1 cellular context compared by ENCODE assay signal in genomic region chr14:100031506-100032281, GRCh38.
TF ChIP-seq lines count a peak whose summit lies in the region.

No MANE protein-coding gene starts in this region.

TF ChIP-seq in HEK293, 187 proteins besides CTCF, POLR2A, EP300 and RAD21 (continued from another document):
- TF ChIP-seq, protein P1, sequence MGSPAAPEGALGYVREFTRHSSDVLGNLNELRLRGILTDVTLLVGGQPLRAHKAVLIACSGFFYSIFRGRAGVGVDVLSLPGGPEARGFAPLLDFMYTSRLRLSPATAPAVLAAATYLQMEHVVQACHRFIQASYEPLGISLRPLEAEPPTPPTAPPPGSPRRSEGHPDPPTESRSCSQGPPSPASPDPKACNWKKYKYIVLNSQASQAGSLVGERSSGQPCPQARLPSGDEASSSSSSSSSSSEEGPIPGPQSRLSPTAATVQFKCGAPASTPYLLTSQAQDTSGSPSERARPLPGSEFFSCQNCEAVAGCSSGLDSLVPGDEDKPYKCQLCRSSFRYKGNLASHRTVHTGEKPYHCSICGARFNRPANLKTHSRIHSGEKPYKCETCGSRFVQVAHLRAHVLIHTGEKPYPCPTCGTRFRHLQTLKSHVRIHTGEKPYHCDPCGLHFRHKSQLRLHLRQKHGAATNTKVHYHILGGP (tag by site-specific recombination; IDR thresholded peaks at IDR 0.05), result peak; percentile 93
- TF ChIP-seq SALL2 (tag by site-specific recombination; IDR thresholded peaks at IDR 0.05; ENCODE audit: borderline replicate concordance), result no peak
- TF ChIP-seq, protein P2, sequence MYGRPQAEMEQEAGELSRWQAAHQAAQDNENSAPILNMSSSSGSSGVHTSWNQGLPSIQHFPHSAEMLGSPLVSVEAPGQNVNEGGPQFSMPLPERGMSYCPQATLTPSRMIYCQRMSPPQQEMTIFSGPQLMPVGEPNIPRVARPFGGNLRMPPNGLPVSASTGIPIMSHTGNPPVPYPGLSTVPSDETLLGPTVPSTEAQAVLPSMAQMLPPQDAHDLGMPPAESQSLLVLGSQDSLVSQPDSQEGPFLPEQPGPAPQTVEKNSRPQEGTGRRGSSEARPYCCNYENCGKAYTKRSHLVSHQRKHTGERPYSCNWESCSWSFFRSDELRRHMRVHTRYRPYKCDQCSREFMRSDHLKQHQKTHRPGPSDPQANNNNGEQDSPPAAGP (tag by site-specific recombination; IDR thresholded peaks at IDR 0.05), result no peak
- peak; percentile 61; the same call in 1 of the 2 replicates for TF ChIP-seq ZNF629 (tag by site-specific recombination; IDR thresholded peaks at IDR 0.05)
- no peak for TF ChIP-seq KLF1 (tag by site-specific recombination; IDR thresholded peaks at IDR 0.05)
- TF ChIP-seq ZBTB7A (tag by site-specific recombination; IDR thresholded peaks at IDR 0.05; ENCODE audit: low read depth), result no peak
- TF ChIP-seq, protein P3, sequence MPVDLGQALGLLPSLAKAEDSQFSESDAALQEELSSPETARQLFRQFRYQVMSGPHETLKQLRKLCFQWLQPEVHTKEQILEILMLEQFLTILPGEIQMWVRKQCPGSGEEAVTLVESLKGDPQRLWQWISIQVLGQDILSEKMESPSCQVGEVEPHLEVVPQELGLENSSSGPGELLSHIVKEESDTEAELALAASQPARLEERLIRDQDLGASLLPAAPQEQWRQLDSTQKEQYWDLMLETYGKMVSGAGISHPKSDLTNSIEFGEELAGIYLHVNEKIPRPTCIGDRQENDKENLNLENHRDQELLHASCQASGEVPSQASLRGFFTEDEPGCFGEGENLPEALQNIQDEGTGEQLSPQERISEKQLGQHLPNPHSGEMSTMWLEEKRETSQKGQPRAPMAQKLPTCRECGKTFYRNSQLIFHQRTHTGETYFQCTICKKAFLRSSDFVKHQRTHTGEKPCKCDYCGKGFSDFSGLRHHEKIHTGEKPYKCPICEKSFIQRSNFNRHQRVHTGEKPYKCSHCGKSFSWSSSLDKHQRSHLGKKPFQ (tag by site-specific recombination; IDR thresholded peaks at IDR 0.05), result peak; percentile 44; the same call in 1 of the 2 replicates
- peak; percentile 47; the same call in 1 of the 2 replicates for TF ChIP-seq FEZF1 (tag by site-specific recombination; IDR thresholded peaks at IDR 0.05)
- 0 out of 2 replicates have a peak, but pooled peaks have one; percentile 42 for TF ChIP-seq SCRT2 (tag by site-specific recombination; IDR thresholded peaks at IDR 0.05)
- TF ChIP-seq ZFP69B (tag by site-specific recombination; IDR thresholded peaks at IDR 0.05), result no peak
- TF ChIP-seq ZBTB17 (tag by site-specific recombination; IDR thresholded peaks at IDR 0.05), result peak; percentile 70
- TF ChIP-seq PRDM10 (tag by site-specific recombination; IDR thresholded peaks at IDR 0.05), result peak; percentile 57
- peak; percentile 73 for TF ChIP-seq ZBTB44 (tag by site-specific recombination; IDR thresholded peaks at IDR 0.05)
- no peak for TF ChIP-seq ZNF426 (tag by site-specific recombination; IDR thresholded peaks at IDR 0.05)
- peak; percentile 52 for TF ChIP-seq GLIS2 (tag by site-specific recombination; IDR thresholded peaks at IDR 0.05)
- TF ChIP-seq, protein P4, sequence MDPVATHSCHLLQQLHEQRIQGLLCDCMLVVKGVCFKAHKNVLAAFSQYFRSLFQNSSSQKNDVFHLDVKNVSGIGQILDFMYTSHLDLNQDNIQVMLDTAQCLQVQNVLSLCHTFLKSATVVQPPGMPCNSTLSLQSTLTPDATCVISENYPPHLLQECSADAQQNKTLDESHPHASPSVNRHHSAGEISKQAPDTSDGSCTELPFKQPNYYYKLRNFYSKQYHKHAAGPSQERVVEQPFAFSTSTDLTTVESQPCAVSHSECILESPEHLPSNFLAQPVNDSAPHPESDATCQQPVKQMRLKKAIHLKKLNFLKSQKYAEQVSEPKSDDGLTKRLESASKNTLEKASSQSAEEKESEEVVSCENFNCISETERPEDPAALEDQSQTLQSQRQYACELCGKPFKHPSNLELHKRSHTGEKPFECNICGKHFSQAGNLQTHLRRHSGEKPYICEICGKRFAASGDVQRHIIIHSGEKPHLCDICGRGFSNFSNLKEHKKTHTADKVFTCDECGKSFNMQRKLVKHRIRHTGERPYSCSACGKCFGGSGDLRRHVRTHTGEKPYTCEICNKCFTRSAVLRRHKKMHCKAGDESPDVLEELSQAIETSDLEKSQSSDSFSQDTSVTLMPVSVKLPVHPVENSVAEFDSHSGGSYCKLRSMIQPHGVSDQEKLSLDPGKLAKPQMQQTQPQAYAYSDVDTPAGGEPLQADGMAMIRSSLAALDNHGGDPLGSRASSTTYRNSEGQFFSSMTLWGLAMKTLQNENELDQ (tag by site-specific recombination; IDR thresholded peaks at IDR 0.05; ENCODE audit: low read depth), result no peak
- no peak for TF ChIP-seq ZNF521 (tag by site-specific recombination; IDR thresholded peaks at IDR 0.05)
- peak; percentile 32; the same call in 1 of the 2 replicates for TF ChIP-seq GLIS1 (tag by site-specific recombination; IDR thresholded peaks at IDR 0.05)
- TF ChIP-seq ZEB2 (tag by site-specific recombination; IDR thresholded peaks at IDR 0.05), result peak; percentile 51; the same call in 1 of the 2 replicates
- TF ChIP-seq, protein P5, sequence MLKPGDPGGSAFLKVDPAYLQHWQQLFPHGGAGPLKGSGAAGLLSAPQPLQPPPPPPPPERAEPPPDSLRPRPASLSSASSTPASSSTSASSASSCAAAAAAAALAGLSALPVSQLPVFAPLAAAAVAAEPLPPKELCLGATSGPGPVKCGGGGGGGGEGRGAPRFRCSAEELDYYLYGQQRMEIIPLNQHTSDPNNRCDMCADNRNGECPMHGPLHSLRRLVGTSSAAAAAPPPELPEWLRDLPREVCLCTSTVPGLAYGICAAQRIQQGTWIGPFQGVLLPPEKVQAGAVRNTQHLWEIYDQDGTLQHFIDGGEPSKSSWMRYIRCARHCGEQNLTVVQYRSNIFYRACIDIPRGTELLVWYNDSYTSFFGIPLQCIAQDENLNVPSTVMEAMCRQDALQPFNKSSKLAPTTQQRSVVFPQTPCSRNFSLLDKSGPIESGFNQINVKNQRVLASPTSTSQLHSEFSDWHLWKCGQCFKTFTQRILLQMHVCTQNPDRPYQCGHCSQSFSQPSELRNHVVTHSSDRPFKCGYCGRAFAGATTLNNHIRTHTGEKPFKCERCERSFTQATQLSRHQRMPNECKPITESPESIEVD (tag by site-specific recombination; IDR thresholded peaks at IDR 0.05), result peak; percentile 74
- TF ChIP-seq ZFHX2 (tag by site-specific recombination; conservative IDR thresholded peaks at IDR 0.05), result no peak
- TF ChIP-seq, protein P6, sequence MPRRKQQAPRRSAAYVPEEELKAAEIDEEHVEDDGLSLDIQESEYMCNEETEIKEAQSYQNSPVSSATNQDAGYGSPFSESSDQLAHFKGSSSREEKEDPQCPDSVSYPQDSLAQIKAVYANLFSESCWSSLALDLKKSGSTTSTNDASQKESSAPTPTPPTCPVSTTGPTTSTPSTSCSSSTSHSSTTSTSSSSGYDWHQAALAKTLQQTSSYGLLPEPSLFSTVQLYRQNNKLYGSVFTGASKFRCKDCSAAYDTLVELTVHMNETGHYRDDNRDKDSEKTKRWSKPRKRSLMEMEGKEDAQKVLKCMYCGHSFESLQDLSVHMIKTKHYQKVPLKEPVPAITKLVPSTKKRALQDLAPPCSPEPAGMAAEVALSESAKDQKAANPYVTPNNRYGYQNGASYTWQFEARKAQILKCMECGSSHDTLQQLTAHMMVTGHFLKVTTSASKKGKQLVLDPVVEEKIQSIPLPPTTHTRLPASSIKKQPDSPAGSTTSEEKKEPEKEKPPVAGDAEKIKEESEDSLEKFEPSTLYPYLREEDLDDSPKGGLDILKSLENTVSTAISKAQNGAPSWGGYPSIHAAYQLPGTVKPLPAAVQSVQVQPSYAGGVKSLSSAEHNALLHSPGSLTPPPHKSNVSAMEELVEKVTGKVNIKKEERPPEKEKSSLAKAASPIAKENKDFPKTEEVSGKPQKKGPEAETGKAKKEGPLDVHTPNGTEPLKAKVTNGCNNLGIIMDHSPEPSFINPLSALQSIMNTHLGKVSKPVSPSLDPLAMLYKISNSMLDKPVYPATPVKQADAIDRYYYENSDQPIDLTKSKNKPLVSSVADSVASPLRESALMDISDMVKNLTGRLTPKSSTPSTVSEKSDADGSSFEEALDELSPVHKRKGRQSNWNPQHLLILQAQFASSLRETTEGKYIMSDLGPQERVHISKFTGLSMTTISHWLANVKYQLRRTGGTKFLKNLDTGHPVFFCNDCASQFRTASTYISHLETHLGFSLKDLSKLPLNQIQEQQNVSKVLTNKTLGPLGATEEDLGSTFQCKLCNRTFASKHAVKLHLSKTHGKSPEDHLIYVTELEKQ (tag by site-specific recombination; IDR thresholded peaks at IDR 0.05; ENCODE audit: borderline replicate concordance), result no peak
- peak; percentile 62; the same call in 1 of the 2 replicates for TF ChIP-seq GFI1B (tag by site-specific recombination; IDR thresholded peaks at IDR 0.05)
